In genomic region chr4:15396157-15396800, GRCh38 we compare ENCODE assay signal across 8 cellular contexts. TPM values are rescaled to one million over a fixed set of nuclear protein-coding genes. Genes with fewer than 3 reads are reported as not detected.
DNase-seq lines count a peak whose midpoint lies in the region; ATAC-seq, FAIRE-seq and TF ChIP-seq lines count a peak whose summit lies in the region.

No MANE protein-coding gene starts in this region.

- H3K4me1 ChIP-seq in cardiac muscle cell (ENCODE audit: low read depth) (no peaks in the 10 kb centered on the region), small intestine (ENCODE audit: control insufficient read depth in 2 of 2, insufficient read depth in 1 of 2, low read depth in 1 of 2, low read length in 1 of 2) (no peaks in the 10 kb centered on the region)

- H3K4me3 ChIP-seq in cardiac muscle cell: no peak overlapping the region
- H3K4me3 ChIP-seq in small intestine (ENCODE audit: low read depth in 1 of 2, low read length in 2 of 2): no peak overlapping the region

- no peaks in the 10 kb centered on the region for H3K27me3 ChIP-seq in cardiac muscle cell
- H3K27me3 ChIP-seq in small intestine (ENCODE audit: control insufficient read depth in 2 of 2, insufficient read depth in 2 of 2, low read length in 2 of 2): no peaks in the 10 kb centered on the region

- H3K36me3 ChIP-seq in cardiac muscle cell: no peaks in the 10 kb centered on the region
- H3K36me3 ChIP-seq in small intestine (ENCODE audit: control insufficient read depth in 2 of 2, insufficient read depth in 2 of 2, low read length in 2 of 2): no peaks in the 10 kb centered on the region

- H3K27ac ChIP-seq in cardiac muscle cell: no peak overlapping the region
- H3K27ac ChIP-seq in small intestine (ENCODE audit: low read depth in 1 of 2, low read length in 1 of 2): no peak overlapping the region

- peak; percentile 79 for TF ChIP-seq CTCF in cardiac muscle cell (IDR thresholded peaks at IDR 0.05; ENCODE audit: low read depth, low read length)

- ATAC-seq in GM19463 (IDR thresholded peaks at IDR 0.05; ENCODE audit: unreplicated experiment) (peak; percentile 84), HG03460 (IDR thresholded peaks at IDR 0.05; ENCODE audit: unreplicated experiment) (peak; percentile 79)

- FAIRE-seq in RCC 7860 (lab: Jason Lieb, UNC) (peak; percentile 20), small intestine (lab: Jason Lieb, UNC) (no peak)

- DNase-seq in DMS53 (lab: John Stamatoyannopoulos, UW): peak; percentile 82
- DNase-seq in RCC 7860 (ENCODE audit: low spot score): peak; percentile 39
- peak; percentile 76 for DNase-seq in activated effector memory CD4-positive, alpha-beta T cell treated with anti-CD3 and anti-CD28 coated beads, Interleukin-2, amount 50 U/mL, for 16 hours
- DNase-seq in cardiac muscle cell (ENCODE audit: low read depth in 1 of 2, low spot score in 1 of 2): peak; percentile 51 to 67
- DNase-seq in small intestine: peak; percentile 53
- no peak for DNase-seq in NCI-H1436 treated with DMSO at 0.1 percent for 48 hours (lab: John Stamatoyannopoulos, UW)

- 45 to 62% (median 49%) methylated on average over 4 of the region's 4 CpGs for WGBS in small intestine, 3 donors

- no peaks in the 10 kb centered on the region for H3K9me3 ChIP-seq in cardiac muscle cell (ENCODE audit: low read depth)
- no peaks in the 10 kb centered on the region for H3K9me3 ChIP-seq in small intestine (ENCODE audit: control insufficient read depth, low read depth)

RNA-seq across cellular contexts. Expression of gene C1QTNF7, which starts 31.6 kb away (rescaled TPM):
- total RNA-seq in cardiac muscle cell: not detected in 2 replicates
- polyA plus RNA-seq in cardiac muscle cell (not detected in 2 replicates), small intestine (1 to 10 TPM in 1 of 3 donors, under 1 TPM in 1, not detected in 1; 0.54 to 1.8 TPM)
